In the genomic region with DNA sequence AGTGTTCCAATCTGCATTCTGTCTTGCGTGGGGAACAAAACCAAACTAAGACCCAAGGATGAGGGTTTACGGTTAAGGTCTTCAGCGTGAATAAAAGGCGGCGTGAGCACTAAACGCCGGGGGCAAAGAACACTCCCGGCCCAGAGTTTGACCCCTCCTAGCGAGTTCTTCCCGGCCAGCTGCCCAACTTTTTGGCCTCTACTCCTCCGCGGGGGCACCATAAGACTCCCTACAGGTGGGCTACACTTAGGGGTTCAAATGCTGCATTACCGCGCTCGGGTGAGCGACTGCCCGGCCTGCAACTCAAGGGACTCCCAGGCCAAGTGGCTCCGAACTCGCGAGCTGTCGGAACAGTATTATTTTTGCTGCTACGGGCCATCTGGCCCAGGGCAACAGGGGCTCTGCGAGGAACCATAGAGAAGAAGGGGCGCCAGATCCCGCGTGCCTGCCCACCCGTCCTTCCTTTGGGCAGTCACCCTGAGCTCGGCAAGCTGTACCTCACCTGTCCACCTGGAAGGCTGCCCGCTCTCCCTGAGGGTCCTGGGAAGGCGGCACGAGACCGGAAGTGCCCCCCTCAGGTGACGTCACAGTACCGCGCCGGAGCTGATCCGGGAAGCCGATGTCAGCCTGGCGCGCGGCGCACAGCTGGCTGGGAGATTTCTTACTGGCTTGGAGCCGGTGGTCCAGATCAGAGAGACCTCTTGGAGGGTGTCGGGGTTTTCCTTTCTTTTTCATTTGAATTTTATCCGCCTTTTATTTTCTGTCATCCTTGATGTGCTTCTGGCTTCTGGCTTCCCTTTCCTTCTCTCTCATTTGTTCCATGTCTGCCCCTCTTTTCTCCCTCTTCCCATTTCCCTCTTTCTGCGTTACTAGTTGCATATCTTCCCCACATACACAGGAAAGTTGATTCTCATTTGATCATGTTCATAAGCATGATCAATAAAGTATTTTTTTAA, we compare ENCODE assay signal across 8 cellular contexts.
DNase-seq lines count a peak whose midpoint lies in the region; ATAC-seq and TF ChIP-seq lines count a peak whose summit lies in the region.

A gene (minus strand): TSS at position 567 of the 956 bp plus-strand sequence. CDS start 21,638 bp downstream, outside the sequence.

- peak; percentile 83 for DNase-seq in Ammon's horn (ENCODE audit: low spot score)
- peak; percentile 70 for DNase-seq in NCI-H510A (lab: John Stamatoyannopoulos, UW)
- peak; percentile 79 to 80 for DNase-seq in activated CD4-positive, alpha-beta T cell treated with anti-CD3 and anti-CD28 coated beads for 4 hours
- peak; percentile 90 for DNase-seq in kidney tubule cell (ENCODE audit: low spot score)
- DNase-seq in stimulated activated CD4-positive, alpha-beta T cell treated with anti-CD3 and anti-CD28 coated beads, Interleukin-1b, Interleukin-23, amount 100 ng/mL, for 1 hour (ENCODE audit: low read depth in 2 of 2): peak; percentile 50 to 74

- H3K27ac ChIP-seq in cingulate gyrus (ENCODE audit: low read depth, low read length): peak within 1 kb of the TSS; percentile 72

- peak; percentile 92 for TF ChIP-seq POLR2A in GM19193 (IDR thresholded peaks at IDR 0.05; ENCODE audit: extremely low read depth, insufficient read depth, insufficient read length)

- ATAC-seq in HG03432 (IDR thresholded peaks at IDR 0.05; ENCODE audit: unreplicated experiment): peak; percentile 94

Comparison
In these comparisons a context has a peak if more than half of its experiments do, and no peak if none do; other contexts are left out.
1. Peak in every context shown above with its lines: DNase-seq, ATAC-seq and H3K27ac ChIP-seq.